ENCODE assay signal across 27 cellular contexts in the genomic region with DNA sequence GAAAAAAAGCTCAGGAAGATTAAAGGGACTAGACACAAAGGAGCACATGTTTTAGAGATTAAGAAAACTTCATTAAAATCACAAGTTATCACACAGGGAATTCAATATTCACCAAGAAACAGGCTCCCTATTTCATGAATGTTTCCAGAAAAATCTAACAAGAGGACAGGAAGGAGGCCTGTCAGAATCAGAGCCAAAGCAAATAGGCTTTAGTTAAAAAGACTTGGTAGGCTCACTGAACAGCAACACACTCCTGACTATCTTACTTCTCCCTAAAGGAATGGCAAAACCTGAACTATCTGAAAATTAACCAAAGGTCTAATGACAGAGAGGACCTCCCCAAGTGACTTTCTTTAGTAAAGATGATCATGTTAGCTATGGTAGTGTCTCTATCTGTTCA.
DNase-seq lines count a peak whose midpoint lies in the region; ATAC-seq, FAIRE-seq and TF ChIP-seq lines count a peak whose summit lies in the region.
"Had no signal": no experiment of that assay in that cellular context is flagged by ENCODE, and none has a peak within 500 bp of the region (broad histone marks: within the 10 kb centered on the region; RNA-seq: fewer than 3 reads in every experiment).

No MANE protein-coding gene starts in this region.

- no peak for ATAC-seq in activated CD4-positive, CD25-positive, alpha-beta regulatory T cell treated with anti-CD3 and anti-CD28 coated beads, Interleukin-2, amount 50 U/mL, for 24 hours
- ATAC-seq in HG02588 (IDR thresholded peaks at IDR 0.05; ENCODE audit: unreplicated experiment) = no peak
- ATAC-seq: GM12878, GM23338, Right ventricle myocardium inferior had no signal

- peaks cover 3% of the 10 kb centered on the region for H3K9me3 Mint-ChIP-seq in nephron progenitor cell
- peaks cover 8 to 16% (median 10%) of the 10 kb centered on the region in 6 donors for H3K9me3 Mint-ChIP-seq in immature natural killer cell
- H3K9me3 Mint-ChIP-seq: GM23338, HFFc6 had no signal

- H3K4me3 ChIP-seq in fibroblast of the aortic adventitia (ENCODE audit: low read depth, low read length) (no peak overlapping the region), SK-N-SH (ENCODE audit: low read depth in 2 of 2, low read length in 1 of 2) (no peak overlapping the region)
- H3K4me3 ChIP-seq: GM12878, GM23338, HAP-1, MG63, PC-9, SJCRH30 had no signal

- FAIRE-seq in H54 (lab: Jason Lieb, UNC) = peak; percentile 73
- FAIRE-seq: A204.1, G401.6, GM12878 had no signal

- H3F3A ChIP-seq in SK-N-SH (replicated peaks; ENCODE audit: insufficient read depth) = no peaks in the 10 kb centered on the region

- DNase-seq in H54 (ENCODE audit: insufficient read length, low spot score) (no peak), astrocyte of the hippocampus (ENCODE audit: low read depth, low spot score) (peak; percentile 44), fibroblast of the aortic adventitia (ENCODE audit: low read depth) (peak; percentile 41), nephron progenitor cell (no peak), SK-N-SH (no peak), immature natural killer cell (no peak)
- DNase-seq: C1 segment of cervical spinal cord; CD4-positive, alpha-beta memory T cell; COR-L47; HFFc6; KBM-7; MG63; NCI-H1417; NCI-H1694; NCI-H2029 treated with DMSO at 0.1 percent for 48 hours; NCI-H446 treated with DMSO at 0.1 percent for 48 hours; NCI-H526; PC-9; SJCRH30 had no signal

- H4K20me1 ChIP-seq in SK-N-SH (ENCODE audit: insufficient read depth) = no peaks in the 10 kb centered on the region

- TF ChIP-seq EP300 in SK-N-SH (IDR thresholded peaks at IDR 0.05; ENCODE audit: borderline replicate concordance in 1 of 2, low read depth in 1 of 2, low read length in 1 of 2) = no peak

- no peak for TF ChIP-seq RAD21 in SK-N-SH (IDR thresholded peaks at IDR 0.05; ENCODE audit: low read length)

- H3K9me3 ChIP-seq in SK-N-SH = no peaks in the 10 kb centered on the region
- H3K9me3 ChIP-seq: HAP-1, MG63, SJCRH30 had no signal

- H3K4me3 Mint-ChIP-seq in nephron progenitor cell (no peak overlapping the region), immature natural killer cell (no peak overlapping the region)
- H3K4me3 Mint-ChIP-seq: CD4-positive, alpha-beta memory T cell; GM23338; HFFc6 had no signal

- no peak overlapping the region for H3K9ac ChIP-seq in SK-N-SH

- H3K36me3 ChIP-seq in SK-N-SH (replicated peaks in 1 of 2; ENCODE audit: control insufficient read depth in 1 of 2, insufficient read depth in 2 of 2, low read length in 1 of 2) = no peaks in the 10 kb centered on the region
- H3K36me3 ChIP-seq: HAP-1, MG63, SJCRH30 had no signal

- H3K27ac Mint-ChIP-seq in nephron progenitor cell (peak overlapping the region; percentile 42), immature natural killer cell (no peak overlapping the region)
- H3K27ac Mint-ChIP-seq: CD4-positive, alpha-beta memory T cell; GM23338; HFFc6 had no signal

- H3K27me3 Mint-ChIP-seq in nephron progenitor cell (ENCODE audit: low read depth, poor library complexity) (no peaks in the 10 kb centered on the region), immature natural killer cell (ENCODE audit: low read depth in 3 of 3) (peaks cover 0 to 2% (median 0%) of the 10 kb centered on the region in 3 donors)
- H3K27me3 Mint-ChIP-seq: CD4-positive, alpha-beta memory T cell had no signal

- H3K79me2 ChIP-seq in SK-N-SH (ENCODE audit: insufficient read depth) = no peaks in the 10 kb centered on the region

- H3K4me1 Mint-ChIP-seq in nephron progenitor cell (peaks cover 7% of the 10 kb centered on the region), immature natural killer cell (no peaks in the 10 kb centered on the region)
- H3K4me1 Mint-ChIP-seq: CD4-positive, alpha-beta memory T cell; GM23338 had no signal

- no peak overlapping the region for H2AFZ ChIP-seq in SK-N-SH (ENCODE audit: low read depth)
- H2AFZ ChIP-seq: GM23338, PC-9 had no signal

- H3K9me2 ChIP-seq in SK-N-SH = no peaks in the 10 kb centered on the region

- TF ChIP-seq CTCF in fibroblast of the aortic adventitia (IDR thresholded peaks at IDR 0.05; ENCODE audit: insufficient read depth, low read length) (no peak), nephron progenitor cell (IDR thresholded peaks at IDR 0.05) (no peak), SK-N-SH (IDR thresholded peaks at IDR 0.05) (no peak)

- CTCF ChIA-PET in SK-N-SH (lab: Yijun Ruan, JAX) = interaction anchor here (1.6 kb wide), 1 partner anchor 154 kb away, joined by 3 read pairs; no protein-coding TSS in a partner anchor

- H3K4me2 ChIP-seq in SK-N-SH = no peak overlapping the region
- H3K4me2 ChIP-seq: GM23338, PC-9 had no signal

- no peaks in the 10 kb centered on the region for H3K4me1 ChIP-seq in SK-N-SH (ENCODE audit: control insufficient read depth in 1 of 2, insufficient read depth in 2 of 2, low read depth in 1 of 2, low read length in 1 of 2)
- H3K4me1 ChIP-seq: HAP-1, SJCRH30 had no signal

- POLR2A ChIA-PET in SK-N-SH (lab: Yijun Ruan, JAX) = no interaction called here

- H3K36me3 Mint-ChIP-seq in nephron progenitor cell (ENCODE audit: low read depth) = no peaks in the 10 kb centered on the region
- peaks cover 0 to 4% (median 0%) of the 10 kb centered on the region in 3 donors for H3K36me3 Mint-ChIP-seq in immature natural killer cell
- H3K36me3 Mint-ChIP-seq: CD4-positive, alpha-beta memory T cell had no signal

- H3K27me3 ChIP-seq in SK-N-SH (ENCODE audit: insufficient read depth) = 0 out of 2 replicates have a peak, but pooled peaks cover 11% of the 10 kb centered on the region
- H3K27me3 ChIP-seq: MG63, SJCRH30 had no signal

- H3K27ac ChIP-seq in SK-N-SH (ENCODE audit: low read depth in 2 of 2, low read length in 1 of 2) = no peak overlapping the region
- H3K27ac ChIP-seq: PC-9, SJCRH30 had no signal

- TF ChIP-seq POLR2A in H54 (IDR thresholded peaks at IDR 0.05; ENCODE audit: low read depth, low read length) = no peak

TF ChIP-seq in SK-N-SH, 30 proteins besides CTCF, POLR2A, EP300 and RAD21:
- TF ChIP-seq, protein P1, sequence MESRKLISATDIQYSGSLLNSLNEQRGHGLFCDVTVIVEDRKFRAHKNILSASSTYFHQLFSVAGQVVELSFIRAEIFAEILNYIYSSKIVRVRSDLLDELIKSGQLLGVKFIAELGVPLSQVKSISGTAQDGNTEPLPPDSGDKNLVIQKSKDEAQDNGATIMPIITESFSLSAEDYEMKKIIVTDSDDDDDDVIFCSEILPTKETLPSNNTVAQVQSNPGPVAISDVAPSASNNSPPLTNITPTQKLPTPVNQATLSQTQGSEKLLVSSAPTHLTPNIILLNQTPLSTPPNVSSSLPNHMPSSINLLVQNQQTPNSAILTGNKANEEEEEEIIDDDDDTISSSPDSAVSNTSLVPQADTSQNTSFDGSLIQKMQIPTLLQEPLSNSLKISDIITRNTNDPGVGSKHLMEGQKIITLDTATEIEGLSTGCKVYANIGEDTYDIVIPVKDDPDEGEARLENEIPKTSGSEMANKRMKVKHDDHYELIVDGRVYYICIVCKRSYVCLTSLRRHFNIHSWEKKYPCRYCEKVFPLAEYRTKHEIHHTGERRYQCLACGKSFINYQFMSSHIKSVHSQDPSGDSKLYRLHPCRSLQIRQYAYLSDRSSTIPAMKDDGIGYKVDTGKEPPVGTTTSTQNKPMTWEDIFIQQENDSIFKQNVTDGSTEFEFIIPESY (IDR thresholded peaks at IDR 0.05; ENCODE audit: borderline replicate concordance, low read depth) = no peak
- TF ChIP-seq, protein P2, sequence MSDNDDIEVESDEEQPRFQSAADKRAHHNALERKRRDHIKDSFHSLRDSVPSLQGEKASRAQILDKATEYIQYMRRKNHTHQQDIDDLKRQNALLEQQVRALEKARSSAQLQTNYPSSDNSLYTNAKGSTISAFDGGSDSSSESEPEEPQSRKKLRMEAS (IDR thresholded peaks at IDR 0.05; ENCODE audit: low read depth) = no peak
- TF ChIP-seq, protein P3, sequence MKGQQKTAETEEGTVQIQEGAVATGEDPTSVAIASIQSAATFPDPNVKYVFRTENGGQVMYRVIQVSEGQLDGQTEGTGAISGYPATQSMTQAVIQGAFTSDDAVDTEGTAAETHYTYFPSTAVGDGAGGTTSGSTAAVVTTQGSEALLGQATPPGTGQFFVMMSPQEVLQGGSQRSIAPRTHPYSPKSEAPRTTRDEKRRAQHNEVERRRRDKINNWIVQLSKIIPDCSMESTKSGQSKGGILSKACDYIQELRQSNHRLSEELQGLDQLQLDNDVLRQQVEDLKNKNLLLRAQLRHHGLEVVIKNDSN (IDR thresholded peaks at IDR 0.05; ENCODE audit: borderline replicate concordance, low read depth) = no peak
- TF ChIP-seq YY1 (IDR thresholded peaks at IDR 0.05; ENCODE audit: low read depth) (no peak), TEAD4 (IDR thresholded peaks at IDR 0.05; ENCODE audit: borderline replicate concordance, insufficient read depth) (no peak), POLR2AphosphoS5 (IDR thresholded peaks at IDR 0.05; ENCODE audit: low read depth, low read length) (no peak), GABPA (IDR thresholded peaks at IDR 0.05; ENCODE audit: low read depth) (no peak), RFX5 (IDR thresholded peaks at IDR 0.05; ENCODE audit: low read length) (no peak), TCF12 (IDR thresholded peaks at IDR 0.05) (no peak), NRF1 (IDR thresholded peaks at IDR 0.05; ENCODE audit: low read depth, low read length) (no peak), GATA2 (CRISPR knock-in tag; IDR thresholded peaks at IDR 0.05) (no peak)
- TF ChIP-seq, protein P4, sequence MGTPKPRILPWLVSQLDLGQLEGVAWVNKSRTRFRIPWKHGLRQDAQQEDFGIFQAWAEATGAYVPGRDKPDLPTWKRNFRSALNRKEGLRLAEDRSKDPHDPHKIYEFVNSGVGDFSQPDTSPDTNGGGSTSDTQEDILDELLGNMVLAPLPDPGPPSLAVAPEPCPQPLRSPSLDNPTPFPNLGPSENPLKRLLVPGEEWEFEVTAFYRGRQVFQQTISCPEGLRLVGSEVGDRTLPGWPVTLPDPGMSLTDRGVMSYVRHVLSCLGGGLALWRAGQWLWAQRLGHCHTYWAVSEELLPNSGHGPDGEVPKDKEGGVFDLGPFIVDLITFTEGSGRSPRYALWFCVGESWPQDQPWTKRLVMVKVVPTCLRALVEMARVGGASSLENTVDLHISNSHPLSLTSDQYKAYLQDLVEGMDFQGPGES (IDR thresholded peaks at IDR 0.05; ENCODE audit: low read depth, low read length) = no peak

Comparison
In these comparisons a context has a peak if more than half of its experiments do, and no peak if none do; other contexts are left out.
1. DNase-seq: peak in astrocyte of the hippocampus (single experiment) and fibroblast of the aortic adventitia (single experiment); none in H54 (single experiment), nephron progenitor cell (single experiment), SK-N-SH (single experiment) and immature natural killer cell (0 of 3).